ENCODE assay signal across 8 cellular contexts in the genomic region with DNA sequence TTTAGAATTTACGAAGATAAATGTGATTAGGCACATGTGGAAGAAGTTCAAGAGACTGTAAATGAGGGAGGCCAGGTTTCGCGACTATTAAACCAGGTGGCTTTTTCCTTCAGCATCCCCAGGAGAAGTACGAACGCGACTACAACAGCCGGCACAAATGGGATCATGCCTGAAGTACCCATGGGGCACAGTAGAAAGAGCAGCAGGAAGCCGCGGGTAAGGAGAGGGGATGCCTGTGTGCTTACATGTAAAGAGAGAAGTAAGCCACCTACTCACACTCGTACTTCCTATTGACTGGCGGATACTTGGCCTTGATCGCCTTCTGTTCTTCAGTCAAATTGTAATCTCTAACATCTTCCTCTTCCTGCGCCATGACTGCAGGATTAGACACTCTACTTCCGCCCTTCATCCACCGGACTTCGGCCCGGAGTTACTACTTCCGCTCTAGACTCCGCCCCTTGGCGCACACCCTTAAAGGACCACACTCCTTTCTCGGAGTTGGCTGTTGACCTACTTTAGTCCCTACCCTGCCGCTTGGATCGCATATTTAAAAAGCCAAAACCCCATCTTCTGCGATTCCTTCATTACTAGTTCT. TPM values are rescaled to one million over a fixed set of nuclear protein-coding genes. Genes with fewer than 3 reads are reported as not detected.
A peak's percentile ranks its signal among the peaks of the same experiment; 100 is the strongest.
DNase-seq lines count a peak whose midpoint lies in the region; ATAC-seq and TF ChIP-seq lines count a peak whose summit lies in the region.

Gene ZBTB8OS, minus strand, starts transcription at position 394 of the 595 bp plus-strand sequence. Its CDS starts 21 bp downstream, at position 373.

- no peaks in the 10 kb centered on the region for H3K9me3 Mint-ChIP-seq in activated CD8-positive, alpha-beta memory T cell treated with anti-CD3 and anti-CD28 coated beads, Interleukin-2, amount 10 ng/mL, durations not matched to agents 7 days and 5 days (ENCODE audit: low read depth)

- TF ChIP-seq CTCF in GM20000 (IDR thresholded peaks at IDR 0.05; ENCODE audit: extremely low read depth, missing control alignments), result no peak

- no peaks in the 10 kb centered on the region for H3K27me3 ChIP-seq in NT2/D1 (ENCODE audit: insufficient read depth, insufficient read length)

- no peaks in the 10 kb centered on the region for H3K4me1 ChIP-seq in NT2/D1 (ENCODE audit: insufficient read depth, insufficient read length)

- peaks cover 49% of the 10 kb centered on the region for H3K4me1 Mint-ChIP-seq in activated CD8-positive, alpha-beta memory T cell treated with anti-CD3 and anti-CD28 coated beads, Interleukin-2, amount 10 ng/mL, durations not matched to agents 7 days and 5 days

- no peaks in the 10 kb centered on the region for H3K27me3 Mint-ChIP-seq in activated CD8-positive, alpha-beta memory T cell treated with anti-CD3 and anti-CD28 coated beads, Interleukin-2, amount 10 ng/mL, durations not matched to agents 7 days and 5 days

- H3K9me3 ChIP-seq in NT2/D1 (ENCODE audit: insufficient read depth, low read length), result no peaks in the 10 kb centered on the region

- peak; percentile 96 for DNase-seq in CMK (ENCODE audit: low read depth)
- DNase-seq in GM20000 (ENCODE audit: low spot score), result peak; percentile 87
- DNase-seq in HUDEP-2 (lab: John Stamatoyannopoulos, UW; ENCODE audit: unreplicated experiment in 76 of 76), result peak; percentile 10 to 92 (median 82)
- peak; percentile 93 for DNase-seq in NT2/D1 (ENCODE audit: low read depth, low spot score)
- peak; percentile 94 for DNase-seq in activated CD8-positive, alpha-beta memory T cell treated with anti-CD3 and anti-CD28 coated beads, Interleukin-2, amount 10 ng/mL, durations not matched to agents 7 days and 5 days
- DNase-seq in mesenteric fat pad (ENCODE audit: low spot score), result no peak
- peak; percentile 47 for DNase-seq in stimulated activated CD8-positive, alpha-beta memory T cell treated with anti-CD3 and anti-CD28 coated beads, Interleukin-15, amount 100 ng/mL, for 24 hours (ENCODE audit: low read depth)

- peak within 1 kb of the TSS; percentile 95 for H3K9ac ChIP-seq in NT2/D1 (ENCODE audit: insufficient read length, low read depth)

- CTCF ChIA-PET in activated CD8-positive, alpha-beta memory T cell treated with anti-CD3 and anti-CD28 coated beads, Interleukin-2, amount 10 ng/mL, durations not matched to agents 7 days and 5 days (lab: Charles Lee), result interaction anchor here (0.7 to 2.5 kb wide), 6 partner anchors 22 to 315 kb away, joined by 3 to 14 read pairs (median 4); partner anchors contain the start of gene MARCKSL1

- peak within 1 kb of the TSS; percentile 90 for H3K4me3 Mint-ChIP-seq in activated CD8-positive, alpha-beta memory T cell treated with anti-CD3 and anti-CD28 coated beads, Interleukin-2, amount 10 ng/mL, durations not matched to agents 7 days and 5 days

- H3K36me3 ChIP-seq in NT2/D1 (ENCODE audit: insufficient read depth, insufficient read length, low read length), result peaks cover 52% of the 10 kb centered on the region

- ATAC-seq in activated CD8-positive, alpha-beta memory T cell treated with anti-CD3 and anti-CD28 coated beads, Interleukin-2, amount 10 ng/mL, durations not matched to agents 7 days and 5 days, result peak; percentile 75

- H3K36me3 Mint-ChIP-seq in activated CD8-positive, alpha-beta memory T cell treated with anti-CD3 and anti-CD28 coated beads, Interleukin-2, amount 10 ng/mL, durations not matched to agents 7 days and 5 days, result peaks cover 43% of the 10 kb centered on the region

- peak within 1 kb of the TSS; percentile 96 for H3K4me3 ChIP-seq in NT2/D1 (ENCODE audit: insufficient read length, low read depth)

- peak within 1 kb of the TSS; percentile 99 for H3K27ac Mint-ChIP-seq in activated CD8-positive, alpha-beta memory T cell treated with anti-CD3 and anti-CD28 coated beads, Interleukin-2, amount 10 ng/mL, durations not matched to agents 7 days and 5 days

- in situ Hi-C loops in endometrial microvascular endothelial cells (cut with HindIII; ENCODE audit: inconsistent ontology term, low pct_unique_long_range_greater_than_20kb, low sequenced_read_pairs), result no loop called here

RNA-seq across cellular contexts. Expression of gene ZBTB8OS, which starts in this region (rescaled TPM):
- 10 to 100 TPM; 70.5 to 75.8 TPM for total RNA-seq in activated CD8-positive, alpha-beta memory T cell treated with anti-CD3 and anti-CD28 coated beads, Interleukin-2, amount 10 ng/mL, durations not matched to agents 7 days and 5 days
- 26.5 TPM for total RNA-seq in endometrial microvascular endothelial cells (ENCODE audit: inconsistent ontology term)
- 32.8 TPM for total RNA-seq in mesenteric fat pad
